ENCODE assay signal across 8 cellular contexts in genomic region chr2:3423492-3424170, GRCh38. TPM values are rescaled to one million over a fixed set of nuclear protein-coding genes. Genes with fewer than 3 reads are reported as not detected.
DNase-seq lines count a peak whose midpoint lies in the region; ATAC-seq lines count a peak whose summit lies in the region.

No MANE protein-coding gene starts in this region.

- peaks cover 4 to 6% (median 5%) of the 10 kb centered on the region in 4 donors for H3K4me1 Mint-ChIP-seq in CD4-positive, CD25-positive, alpha-beta regulatory T cell

- H3K18ac ChIP-seq in mesenchymal stem cell (ENCODE audit: low read depth in 1 of 2, low read length in 2 of 2), result no peak overlapping the region

- no peak overlapping the region for H2BK12ac ChIP-seq in mesenchymal stem cell (ENCODE audit: low read length in 2 of 2)

- no peak overlapping the region for H3K4me3 Mint-ChIP-seq in CD4-positive, CD25-positive, alpha-beta regulatory T cell

- no peaks in the 10 kb centered on the region for H3K9me3 Mint-ChIP-seq in CD4-positive, CD25-positive, alpha-beta regulatory T cell

- no peak overlapping the region for H3K9ac ChIP-seq in mesenchymal stem cell (ENCODE audit: low read length)

- H3K4me3 ChIP-seq in CD4-positive, CD25-positive, alpha-beta regulatory T cell (ENCODE audit: low read depth, low read length), result no peak overlapping the region
- no peak overlapping the region for H3K4me3 ChIP-seq in mesenchymal stem cell (ENCODE audit: insufficient read depth in 1 of 2, low read depth in 1 of 2, low read length in 2 of 2)

- no peak overlapping the region for H3K14ac ChIP-seq in mesenchymal stem cell (ENCODE audit: low read length in 2 of 2)

- H2AFZ ChIP-seq in mesenchymal stem cell (ENCODE audit: low read depth, low read length), result no peak overlapping the region

- 72% methylated on average over 17 of the region's 19 CpGs for WGBS in mesenchymal stem cell

- no peak overlapping the region for H3K27ac ChIP-seq in CD4-positive, CD25-positive, alpha-beta regulatory T cell (ENCODE audit: insufficient read depth, low read length, poor library complexity, severe bottlenecking)
- H3K27ac ChIP-seq in mesenchymal stem cell (ENCODE audit: low read length, poor library complexity, severe bottlenecking), result no peak overlapping the region

- ATAC-seq in CD4-positive, CD25-positive, alpha-beta regulatory T cell (ENCODE audit: low read depth in 2 of 2), result peak; percentile 50 to 52
- ATAC-seq in GM21381 (IDR thresholded peaks at IDR 0.05; ENCODE audit: unreplicated experiment) (peak; percentile 54), HG03571 (IDR thresholded peaks at IDR 0.05; ENCODE audit: unreplicated experiment) (no peak)

- no peak overlapping the region for H4K91ac ChIP-seq in mesenchymal stem cell (ENCODE audit: low read length)

- H3K4me2 ChIP-seq in mesenchymal stem cell (ENCODE audit: low read length, poor library complexity, severe bottlenecking), result no peak overlapping the region

- H2BK120ac ChIP-seq in mesenchymal stem cell (ENCODE audit: low read depth, low read length), result no peak overlapping the region

- H2BK5ac ChIP-seq in mesenchymal stem cell (ENCODE audit: low read depth, low read length, poor library complexity, severe bottlenecking), result no peak overlapping the region

- H2AK5ac ChIP-seq in mesenchymal stem cell (ENCODE audit: low read length, severe bottlenecking), result no peak overlapping the region

- no peak overlapping the region for H4K8ac ChIP-seq in mesenchymal stem cell (ENCODE audit: low read length)

- H3K27me3 ChIP-seq in CD4-positive, CD25-positive, alpha-beta regulatory T cell (ENCODE audit: control insufficient read depth, insufficient read depth, low read length), result no peaks in the 10 kb centered on the region
- no peaks in the 10 kb centered on the region for H3K27me3 ChIP-seq in mesenchymal stem cell (ENCODE audit: control insufficient read depth in 1 of 2, insufficient read depth in 1 of 2, low read length in 2 of 2)

- H3K79me1 ChIP-seq in mesenchymal stem cell (replicated peaks; ENCODE audit: low read length, poor library complexity, severe bottlenecking), result peaks cover 33% of the 10 kb centered on the region

- H3K36me3 ChIP-seq in CD4-positive, CD25-positive, alpha-beta regulatory T cell (ENCODE audit: control insufficient read depth, insufficient read depth, low read length), result peaks cover 62% of the 10 kb centered on the region
- peaks cover 51 to 95% of the 10 kb centered on the region in 2 experiments for H3K36me3 ChIP-seq in mesenchymal stem cell (ENCODE audit: control insufficient read depth in 1 of 2, insufficient read depth in 2 of 2, low read depth in 1 of 2, low read length in 2 of 2)

- H3K9me3 ChIP-seq in CD4-positive, CD25-positive, alpha-beta regulatory T cell (ENCODE audit: control insufficient read depth in 2 of 2, low read length in 2 of 2), result no peaks in the 10 kb centered on the region
- no peaks in the 10 kb centered on the region for H3K9me3 ChIP-seq in mesenchymal stem cell (ENCODE audit: control insufficient read depth, low read length)

- peak overlapping the region in 1 of 3 donors; percentile 26 for H3K27ac Mint-ChIP-seq in CD4-positive, CD25-positive, alpha-beta regulatory T cell

- H3K4ac ChIP-seq in mesenchymal stem cell (ENCODE audit: low read depth in 1 of 2, low read length in 2 of 2), result no peak overlapping the region

- peaks cover 36% of the 10 kb centered on the region for H3K36me3 Mint-ChIP-seq in CD4-positive, CD25-positive, alpha-beta regulatory T cell

- no peak overlapping the region for H3K23ac ChIP-seq in mesenchymal stem cell (ENCODE audit: low read length in 2 of 2)

- DNase-seq in CD4-positive, CD25-positive, alpha-beta regulatory T cell, result peak; percentile 53 to 68 (median 58)
- peak; percentile 59 for DNase-seq in NCI-H345 (lab: John Stamatoyannopoulos, UW)
- DNase-seq in activated CD4-positive, alpha-beta T cell treated with anti-CD3 and anti-CD28 coated beads, Interleukin-2, amount 50 U/mL, for 4 hours, result peak; percentile 66 to 76
- DNase-seq in dermis microvascular lymphatic vessel endothelial cell (ENCODE audit: low read depth in 2 of 2), result peak; percentile 20 to 50
- peak; percentile 48 for DNase-seq in mesenchymal stem cell
- DNase-seq in stimulated activated CD8-positive, alpha-beta memory T cell treated with anti-CD3 and anti-CD28 coated beads, Interleukin-4, amount 100 ng/mL, for 48 hours, result peak; percentile 92

- no peaks in the 10 kb centered on the region for H3K27me3 Mint-ChIP-seq in CD4-positive, CD25-positive, alpha-beta regulatory T cell

- H2BK15ac ChIP-seq in mesenchymal stem cell (ENCODE audit: low read depth, poor library complexity, severe bottlenecking), result no peak overlapping the region

- no peaks in the 10 kb centered on the region for H3K4me1 ChIP-seq in CD4-positive, CD25-positive, alpha-beta regulatory T cell (ENCODE audit: control insufficient read depth, insufficient read depth, low read length, poor library complexity, severe bottlenecking)
- H3K4me1 ChIP-seq in mesenchymal stem cell (ENCODE audit: control insufficient read depth, insufficient read depth, low read depth, low read length), result peaks cover 5% of the 10 kb centered on the region

RNA-seq across cellular contexts. Expression of gene TRAPPC12, which starts 44.1 kb away (rescaled TPM):
- total RNA-seq in CD4-positive, CD25-positive, alpha-beta regulatory T cell, result 97.3 TPM
- polyA plus RNA-seq in CD4-positive, CD25-positive, alpha-beta regulatory T cell, result 10 to 100 TPM; 30.5 to 47.7 (median 33.0) TPM
- 27.0 and 35.3 TPM in 2 replicates for total RNA-seq in dermis microvascular lymphatic vessel endothelial cell
- polyA plus RNA-seq in mesenchymal stem cell (2013, experiment 1 of 2), result 44.7 TPM
- 46.6 TPM for polyA plus RNA-seq in mesenchymal stem cell (2013, experiment 2 of 2)

RNA-seq across cellular contexts. Expression of gene EIPR1, which starts 46.0 kb away (rescaled TPM):
- total RNA-seq in CD4-positive, CD25-positive, alpha-beta regulatory T cell, result 26.6 TPM
- 10 to 100 TPM; 31.1 to 44.8 (median 35.2) TPM for polyA plus RNA-seq in CD4-positive, CD25-positive, alpha-beta regulatory T cell
- 28.8 and 29.5 TPM in 2 replicates for total RNA-seq in dermis microvascular lymphatic vessel endothelial cell
- polyA plus RNA-seq in mesenchymal stem cell (2013, experiment 1 of 2), result 17.5 TPM
- 16.9 TPM for polyA plus RNA-seq in mesenchymal stem cell (2013, experiment 2 of 2)

Comparison
In these comparisons a context has a peak if more than half of its experiments do, and no peak if none do; other contexts are left out.
1. DNase-seq: peak in every context shown above with its lines; median percentile 92 in stimulated activated CD8-positive, alpha-beta memory T cell treated with anti-CD3 and anti-CD28 coated beads, Interleukin-4, amount 100 ng/mL, for 48 hours; 71 in activated CD4-positive, alpha-beta T cell treated with anti-CD3 and anti-CD28 coated beads, Interleukin-2, amount 50 U/mL, for 4 hours; 59 in NCI-H345; 58 in CD4-positive, CD25-positive, alpha-beta regulatory T cell; 48 in mesenchymal stem cell; 35 in dermis microvascular lymphatic vessel endothelial cell.